ENCODE assay signal across 6 cellular contexts in the genomic region with DNA sequence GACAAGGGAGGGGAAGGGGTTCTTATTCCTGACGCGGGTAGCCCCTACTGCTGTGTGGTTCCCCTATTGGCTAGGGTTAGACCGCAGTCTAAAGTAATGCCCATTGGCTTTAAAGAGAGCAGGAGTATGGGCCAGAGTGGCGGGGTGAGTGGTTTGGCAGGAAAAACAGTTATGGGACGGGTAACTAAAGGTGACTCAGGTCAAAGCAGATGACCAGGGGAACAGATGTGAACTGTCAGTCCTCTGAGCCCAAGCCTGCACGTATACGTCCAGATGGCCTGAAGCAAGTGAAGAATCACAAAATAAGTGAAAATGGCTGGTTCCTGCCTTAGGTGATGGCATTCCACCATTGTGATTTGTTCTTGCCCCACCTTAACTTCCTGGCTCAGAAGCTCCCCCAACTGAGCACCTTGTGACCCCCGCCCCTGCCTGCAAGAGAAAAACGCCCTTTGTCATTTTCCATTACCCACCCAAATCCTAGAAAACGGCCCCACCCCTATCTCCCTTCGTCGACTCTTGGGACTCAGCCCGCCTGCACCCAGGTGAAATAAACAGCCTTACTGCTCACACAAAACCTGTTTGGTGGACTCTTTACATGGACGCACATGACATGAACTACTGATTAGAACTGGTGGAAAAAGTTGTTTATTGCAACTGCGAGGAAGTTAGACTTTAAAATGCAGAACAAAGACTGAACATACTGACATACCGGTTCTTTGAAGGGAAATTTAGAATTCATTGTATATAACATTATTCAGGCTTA. TPM values are rescaled to one million over a fixed set of nuclear protein-coding genes. Genes with fewer than 3 reads are reported as not detected.
A peak's percentile ranks its signal among the peaks of the same experiment; 100 is the strongest.
DNase-seq lines count a peak whose midpoint lies in the region; ATAC-seq and TF ChIP-seq lines count a peak whose summit lies in the region.

No MANE protein-coding gene starts in this region.

- peak overlapping the region; percentile 82 for H3K27ac Mint-ChIP-seq in T-helper 17 cell

- H3K27me3 Mint-ChIP-seq in T-helper 17 cell, result no peaks in the 10 kb centered on the region

- peak; percentile 2 for DNase-seq in G401 (ENCODE audit: low spot score)
- DNase-seq in T-helper 17 cell, result no peak
- DNase-seq in uterus, result no peak
- no peak for DNase-seq in COR-L47 (lab: John Stamatoyannopoulos, UW)
- DNase-seq in omental fat pad (ENCODE audit: low spot score), result no peak

- H3K36me3 ChIP-seq in iPS-18a (ENCODE audit: control insufficient read depth, low read depth, low read length) (no peaks in the 10 kb centered on the region), uterus (no peaks in the 10 kb centered on the region)

- H3K9ac ChIP-seq in iPS-18a (ENCODE audit: low read length), result peak overlapping the region; percentile 86

- TF ChIP-seq CTCF in uterus (IDR thresholded peaks at IDR 0.05), result no peak
- TF ChIP-seq CTCF in omental fat pad (IDR thresholded peaks at IDR 0.05), result no peak

- H3K4me3 Mint-ChIP-seq in T-helper 17 cell, result peak overlapping the region; percentile 91

- no peaks in the 10 kb centered on the region for H3K27me3 ChIP-seq in iPS-18a (ENCODE audit: control insufficient read depth, insufficient read depth, low read length)
- H3K27me3 ChIP-seq in uterus, result no peaks in the 10 kb centered on the region

- ATAC-seq in T-helper 17 cell (peak; percentile 24), omental fat pad (ENCODE audit: low FRiP score) (no peak)

- H3K4me1 Mint-ChIP-seq in T-helper 17 cell, result peaks cover 13% of the 10 kb centered on the region

- peak overlapping the region; percentile 100 for H3K4me3 ChIP-seq in iPS-18a (ENCODE audit: low read length)
- H3K4me3 ChIP-seq in uterus, result peak overlapping the region; percentile 80 to 99

- intact Hi-C loops in uterus (cut with DNase I; ENCODE audit: low total_unique reads), result no loop called here

- H3K27ac ChIP-seq in iPS-18a (ENCODE audit: low read length) (peak overlapping the region; percentile 31), uterus (peak overlapping the region; percentile 77 to 84)

- TF ChIP-seq POLR2A in uterus (IDR thresholded peaks at IDR 0.05), result no peak

- H3K9me3 ChIP-seq in T-helper 17 cell (ENCODE audit: control insufficient read depth, low read length, poor library complexity, severe bottlenecking) (no peaks in the 10 kb centered on the region), iPS-18a (ENCODE audit: control insufficient read depth, low read depth, low read length) (no peaks in the 10 kb centered on the region), uterus (no peaks in the 10 kb centered on the region)

- no peaks in the 10 kb centered on the region for H3K36me3 Mint-ChIP-seq in T-helper 17 cell (ENCODE audit: low read depth)

- H3K4me1 ChIP-seq in iPS-18a (ENCODE audit: control insufficient read depth, low read depth, low read length) (no peaks in the 10 kb centered on the region), uterus (peaks cover 0 to 5% of the 10 kb centered on the region in 2 donors)

- in situ Hi-C loops in G401 (cut with HindIII; ENCODE audit: low sequenced_read_pairs), result no loop called here

RNA-seq across cellular contexts. Expression of a gene that starts 0.8 kb away (rescaled TPM):
- total RNA-seq in G401 (2014; rRNA removed; shearing (Covaris generic)), result 73.1 and 102 TPM in 2 replicates
- total RNA-seq in T-helper 17 cell, result 10 to 100 TPM; 41.7 to 45.1 TPM
- total RNA-seq in uterus, result 10 to 100 TPM in 3 of 4 donors, 1 to 10 TPM in 1; 2.1 to 20.5 (median 17.8) TPM
- 10 to 100 TPM; 11.0 to 91.6 (median 16.5) TPM for total RNA-seq in omental fat pad

RNA-seq across cellular contexts. Expression of a gene that starts 21.3 kb away (rescaled TPM):
- 0.14 TPM in 1 of 2 replicates, not detected in the other for total RNA-seq in G401 (2014; rRNA removed; shearing (Covaris generic))
- total RNA-seq in T-helper 17 cell (1 to 10 TPM in 1 of 2 donors, under 1 TPM in 1; 0.13 to 2.9 TPM), uterus (1 to 10 TPM in 2 of 4 donors, under 1 TPM in 1, not detected in 1; 0.77 to 3.8 (median 1.7) TPM), omental fat pad (1 to 10 TPM in 2 of 4 donors, under 1 TPM in 1, not detected in 1; 0.69 to 3.5 (median 2.4) TPM)

RNA-seq across cellular contexts. Expression of a gene that starts 35.3 kb away (rescaled TPM):
- 20.3 and 26.8 TPM in 2 replicates for total RNA-seq in G401 (2014; rRNA removed; shearing (Covaris generic))
- total RNA-seq in T-helper 17 cell (not detected), uterus (10 to 100 TPM; 15.6 to 67.1 (median 47.1) TPM), omental fat pad (10 to 100 TPM in 3 of 4 donors, 1 to 10 TPM in 1; 6.8 to 21.1 (median 13.8) TPM)

RNA-seq across cellular contexts. Expression of a gene that starts 41.2 kb away (rescaled TPM):
- 88.6 and 111 TPM in 2 replicates for total RNA-seq in G401 (2014; rRNA removed; shearing (Covaris generic))
- 10 to 100 TPM; 20.3 to 23.3 TPM for total RNA-seq in T-helper 17 cell
- total RNA-seq in uterus, result 10 to 100 TPM in 3 of 4 donors, 1 to 10 TPM in 1; 1.8 to 14.8 (median 11.7) TPM
- total RNA-seq in omental fat pad, result 10 to 100 TPM; 17.3 to 38.5 (median 20.7) TPM

RNA-seq across cellular contexts. Expression of a gene that starts 49.7 kb away (rescaled TPM):
- total RNA-seq in G401 (2014; rRNA removed; shearing (Covaris generic)), result 0.43 and 0.54 TPM in 2 replicates
- total RNA-seq in T-helper 17 cell, result not detected
- total RNA-seq in uterus, result 10 to 100 TPM in 2 of 4 donors, 1 to 10 TPM in 2; 1.3 to 20.0 (median 6.7) TPM
- 1 to 10 TPM; 2.6 to 7.3 (median 3.8) TPM for total RNA-seq in omental fat pad

Comparison
In these comparisons a context has a peak if more than half of its experiments do, and no peak if none do; other contexts are left out.
1. RNA of a gene that starts 35.3 kb away (total RNA-seq): 15.6 to 67.1 TPM in uterus, 20.3 to 26.8 TPM in G401 and 6.8 to 21.1 TPM in omental fat pad; not detected in T-helper 17 cell; every median in the first group is over 4 times any median in the second.